In genomic region chr20:61899971-61900370, GRCh38 we compare ENCODE assay signal across 32 cellular contexts.
A peak's percentile ranks its signal among the peaks of the same experiment; 100 is the strongest.
DNase-seq lines count a peak whose midpoint lies in the region; ATAC-seq, FAIRE-seq and TF ChIP-seq lines count a peak whose summit lies in the region.
"Had no signal": no experiment of that assay in that cellular context is flagged by ENCODE, and none has a peak within 500 bp of the region (broad histone marks: within the 10 kb centered on the region; RNA-seq: fewer than 3 reads in every experiment).

No MANE protein-coding gene starts in this region.

- no peaks in the 10 kb centered on the region for H3F3A ChIP-seq in SK-N-SH (replicated peaks; ENCODE audit: insufficient read depth)

- H3K27ac Mint-ChIP-seq in mesothelial cell of epicardium, result no peak overlapping the region
- H3K27ac Mint-ChIP-seq: activated naive CD8-positive, alpha-beta T cell treated with anti-CD3 and anti-CD28 coated beads, Interleukin-2, amount 50 U/mL, for 24 hours; CD14-positive monocyte; endodermal cell; neural progenitor cell; stimulated activated naive B cell treated with anti-CD40 and anti-IgM and Interleukin-4, amounts not matched to agents 10 μg/mL and 1 μg/mL and 100 μg/mL, for 72 hours had no signal

- H3K4me2 ChIP-seq in SK-N-SH, result no peak overlapping the region
- H3K4me2 ChIP-seq: KMS-11, neural progenitor cell had no signal

- ATAC-seq in SK-N-SH treated with all-trans-retinoic acid at 6 μM for 48 hours, result no peak
- ATAC-seq: activated naive CD8-positive, alpha-beta T cell treated with anti-CD3 and anti-CD28 coated beads, Interleukin-2, amount 50 U/mL, for 24 hours; esophagus mucosa; heart right ventricle; PC-3; stimulated activated naive B cell treated with anti-CD40 and anti-IgM and Interleukin-4, amounts not matched to agents 10 μg/mL and 1 μg/mL and 100 μg/mL, for 72 hours had no signal

- no peak overlapping the region for H3K27ac ChIP-seq in SK-N-SH (ENCODE audit: low read depth in 2 of 2, low read length in 1 of 2)
- H3K27ac ChIP-seq in caudate nucleus (ENCODE audit: low read depth, low read length), result no peak overlapping the region
- H3K27ac ChIP-seq in spleen, result no peak overlapping the region
- H3K27ac ChIP-seq: 22Rv1, heart right ventricle, KMS-11, neural progenitor cell, prostate gland, upper lobe of left lung had no signal

- H3K4me1 Mint-ChIP-seq in mesothelial cell of epicardium, result no peaks in the 10 kb centered on the region
- H3K4me1 Mint-ChIP-seq: activated naive CD8-positive, alpha-beta T cell treated with anti-CD3 and anti-CD28 coated beads, Interleukin-2, amount 50 U/mL, for 24 hours; CD14-positive monocyte; central memory CD8-positive, alpha-beta T cell had no signal

- H4K20me1 ChIP-seq in SK-N-SH (ENCODE audit: insufficient read depth), result no peaks in the 10 kb centered on the region

- no peak for TF ChIP-seq POLR2A in spleen (IDR thresholded peaks at IDR 0.05)

- H3K9ac ChIP-seq in SK-N-SH, result no peak overlapping the region
- H3K9ac ChIP-seq: KMS-11, neural progenitor cell had no signal

- 48% methylated on average over 7 of the region's 14 CpGs for WGBS in SK-N-SH (ENCODE audit: low lambda C conversion rate)
- 55 to 75% (median 65%) methylated on average over 12 to 14 of the region's 14 CpGs for WGBS in spleen, 5 donors

- no peak overlapping the region for H2AFZ ChIP-seq in SK-N-SH (ENCODE audit: low read depth)
- H2AFZ ChIP-seq: neural progenitor cell had no signal

- FAIRE-seq in D721Med (lab: Jason Lieb, UNC), result no peak

- intact Hi-C loops in spleen (cut with DNase I; ENCODE audit: low total_unique reads), result no loop called here

- H3K9me3 ChIP-seq in SK-N-SH (no peaks in the 10 kb centered on the region), spleen (no peaks in the 10 kb centered on the region)
- H3K9me3 ChIP-seq: heart right ventricle, prostate gland, upper lobe of left lung had no signal

- DNase-seq in SK-N-SH, result peak; percentile 51
- DNase-seq in caudate nucleus (lab: John Stamatoyannopoulos, UW), result peak in 33 of 61 donors; percentile 3 to 64 (median 22)
- peak; percentile 23 for DNase-seq in medulla oblongata (ENCODE audit: extremely low spot score)
- DNase-seq in spleen, result peak; percentile 55
- DNase-seq in mesothelial cell of epicardium (ENCODE audit: low spot score in 2 of 2, unreplicated experiment in 2 of 2), result no peak
- no peak for DNase-seq in D721Med (ENCODE audit: insufficient read length, low spot score)
- no peak for DNase-seq in mucosa of gallbladder (ENCODE audit: low spot score)
- DNase-seq: activated CD4-positive, alpha-beta T cell treated with anti-CD3 and anti-CD28 coated beads, Interleukin-2, amount 50 U/mL, for 4 hours; activated naive CD4-positive, alpha-beta T cell; activated naive CD8-positive, alpha-beta T cell treated with anti-CD3 and anti-CD28 coated beads, Interleukin-2, amount 50 U/mL, for 24 hours; activated T-cell treated with anti-CD3 and anti-CD28 coated beads, Interleukin-2, amount 50 U/mL, for 48 hours; Calu3; dermis blood vessel endothelial cell; DND-41; endodermal cell; kidney glomerular epithelial cell; mammary epithelial cell; NCI-H1930; NCI-H524; PC-3; stimulated activated naive B cell treated with anti-CD40 and anti-IgM and Interleukin-4, amounts not matched to agents 10 μg/mL and 1 μg/mL and 100 μg/mL, for 72 hours; T-helper 2 cell; upper lobe of left lung had no signal

- H3K27me3 Mint-ChIP-seq in mesothelial cell of epicardium (ENCODE audit: low read depth), result peaks cover 27% of the 10 kb centered on the region
- H3K27me3 Mint-ChIP-seq: activated naive CD8-positive, alpha-beta T cell treated with anti-CD3 and anti-CD28 coated beads, Interleukin-2, amount 50 U/mL, for 24 hours had no signal

- CTCF ChIA-PET in SK-N-SH (lab: Yijun Ruan, JAX), result interaction anchor here (1.1 kb wide), 1 partner anchor 13 kb away, joined by 8 read pairs; no protein-coding TSS in a partner anchor

- POLR2A ChIA-PET in SK-N-SH (lab: Yijun Ruan, JAX), result no interaction called here

- no peak for TF ChIP-seq RAD21 in SK-N-SH (IDR thresholded peaks at IDR 0.05; ENCODE audit: low read length)

- no peaks in the 10 kb centered on the region for H3K9me3 Mint-ChIP-seq in mesothelial cell of epicardium
- H3K9me3 Mint-ChIP-seq: activated naive CD8-positive, alpha-beta T cell treated with anti-CD3 and anti-CD28 coated beads, Interleukin-2, amount 50 U/mL, for 24 hours; central memory CD8-positive, alpha-beta T cell; endodermal cell; neural progenitor cell; stimulated activated naive B cell treated with anti-CD40 and anti-IgM and Interleukin-4, amounts not matched to agents 10 μg/mL and 1 μg/mL and 100 μg/mL, for 72 hours had no signal

- no peak for TF ChIP-seq CTCF in SK-N-SH (IDR thresholded peaks at IDR 0.05)
- no peak for TF ChIP-seq CTCF in spleen (IDR thresholded peaks at IDR 0.05 in 8 of 11, conservative IDR thresholded peaks at IDR 0.05 in 3 of 11)
- no peak for TF ChIP-seq CTCF in mesothelial cell of epicardium (IDR thresholded peaks at IDR 0.05; ENCODE audit: unreplicated experiment)
- TF ChIP-seq CTCF in D721Med (IDR thresholded peaks at IDR 0.05; ENCODE audit: insufficient read depth, missing control alignments), result no peak

- no peaks in the 10 kb centered on the region for H3K36me3 Mint-ChIP-seq in mesothelial cell of epicardium
- H3K36me3 Mint-ChIP-seq: CD14-positive monocyte; neural progenitor cell; stimulated activated naive B cell treated with anti-CD40 and anti-IgM and Interleukin-4, amounts not matched to agents 10 μg/mL and 1 μg/mL and 100 μg/mL, for 72 hours had no signal

- H3K27me3 ChIP-seq in SK-N-SH (ENCODE audit: insufficient read depth), result no peaks in the 10 kb centered on the region
- peaks cover 0 to 38% (median 0%) of the 10 kb centered on the region in 7 donors for H3K27me3 ChIP-seq in spleen (replicated peaks in 1 of 7)

- no peaks in the 10 kb centered on the region for H3K36me3 ChIP-seq in SK-N-SH (replicated peaks in 1 of 2; ENCODE audit: control insufficient read depth in 1 of 2, insufficient read depth in 2 of 2, low read length in 1 of 2)
- H3K36me3 ChIP-seq in spleen, result no peaks in the 10 kb centered on the region
- H3K36me3 ChIP-seq: heart right ventricle, neural progenitor cell, prostate gland, upper lobe of left lung had no signal

- no peaks in the 10 kb centered on the region for H3K79me2 ChIP-seq in SK-N-SH (ENCODE audit: insufficient read depth)

- H3K4me1 ChIP-seq in SK-N-SH (ENCODE audit: control insufficient read depth in 1 of 2, insufficient read depth in 2 of 2, low read depth in 1 of 2, low read length in 1 of 2) (no peaks in the 10 kb centered on the region; a peak in 1 of 4 replicates), spleen (peaks cover 2 to 18% (median 10%) of the 10 kb centered on the region in 6 donors)
- H3K4me1 ChIP-seq: prostate gland, upper lobe of left lung had no signal

- TF ChIP-seq EP300 in SK-N-SH (IDR thresholded peaks at IDR 0.05; ENCODE audit: borderline replicate concordance in 1 of 2, low read depth in 1 of 2, low read length in 1 of 2), result no peak

- H3K9me2 ChIP-seq in SK-N-SH, result no peaks in the 10 kb centered on the region

- no peak overlapping the region for H3K4me3 ChIP-seq in SK-N-SH (ENCODE audit: low read depth in 2 of 2, low read length in 1 of 2)
- no peak overlapping the region for H3K4me3 ChIP-seq in spleen
- H3K4me3 ChIP-seq: heart right ventricle, neural progenitor cell, prostate gland, upper lobe of left lung had no signal

- no peak overlapping the region for H3K4me3 Mint-ChIP-seq in mesothelial cell of epicardium
- H3K4me3 Mint-ChIP-seq: activated naive CD8-positive, alpha-beta T cell treated with anti-CD3 and anti-CD28 coated beads, Interleukin-2, amount 50 U/mL, for 24 hours; CD14-positive monocyte; central memory CD8-positive, alpha-beta T cell; endodermal cell; neural progenitor cell; stimulated activated naive B cell treated with anti-CD40 and anti-IgM and Interleukin-4, amounts not matched to agents 10 μg/mL and 1 μg/mL and 100 μg/mL, for 72 hours had no signal

TF ChIP-seq in SK-N-SH, 30 proteins besides CTCF, POLR2A, EP300 and RAD21 (continues in another document):
- TF ChIP-seq MEF2A (IDR thresholded peaks at IDR 0.05; ENCODE audit: borderline replicate concordance, low read depth), result no peak
- TF ChIP-seq POLR2AphosphoS5 (IDR thresholded peaks at IDR 0.05; ENCODE audit: low read depth, low read length), result no peak
- no peak for TF ChIP-seq IRF3 (IDR thresholded peaks at IDR 0.05; ENCODE audit: low read depth, low read length)
- no peak for TF ChIP-seq TCF12 (IDR thresholded peaks at IDR 0.05)
- TF ChIP-seq TEAD4 (IDR thresholded peaks at IDR 0.05; ENCODE audit: borderline replicate concordance, insufficient read depth), result no peak
- no peak for TF ChIP-seq FOXM1 (IDR thresholded peaks at IDR 0.05; ENCODE audit: low read depth)

TF ChIP-seq in SK-N-SH treated with all-trans-retinoic acid at 6 μM for 48 hours, 23 proteins besides CTCF, POLR2A, EP300 and RAD21:
- no peak for TF ChIP-seq ISL1 (CRISPR knock-in tag; IDR thresholded peaks at IDR 0.05)

Comparison
In these comparisons a context has a peak if more than half of its experiments do, and no peak if none do; other contexts are left out.
1. DNase-seq: peak in SK-N-SH (single experiment), caudate nucleus (33 of 61), medulla oblongata (single experiment) and spleen (single experiment); none in mesothelial cell of epicardium (0 of 2), D721Med (single experiment) and mucosa of gallbladder (single experiment).